ENCODE assay signal across 15 cellular contexts in genomic region chr3:98567646-98568280, GRCh38. TPM values are rescaled to one million over a fixed set of nuclear protein-coding genes. Genes with fewer than 3 reads are reported as not detected.
DNase-seq lines count a peak whose midpoint lies in the region; ATAC-seq, FAIRE-seq and TF ChIP-seq lines count a peak whose summit lies in the region.
"Had no signal": no experiment of that assay in that cellular context is flagged by ENCODE, and none has a peak within 500 bp of the region (broad histone marks: within the 10 kb centered on the region; RNA-seq: fewer than 3 reads in every experiment).

No MANE protein-coding gene starts in this region.

- H2BK20ac ChIP-seq in H1 (ENCODE audit: low read length) = no peak overlapping the region

- 84% methylated on average over 2 of the region's 2 CpGs; no CpG with 5 or more reads in 1 of the 2 experiments for WGBS in H1 (ENCODE audit: extremely low coverage in 1 of 2, insufficient coverage in 1 of 2, insufficient read length in 1 of 2, insufficient replicate concordance in 2 of 2, low coverage in 1 of 2, low lambda C conversion rate in 2 of 2, missing lambda C conversion rate in 1 of 2), 2 experiments
- WGBS in aorta, 2 donors = 75 to 81% methylated on average over 2 of the region's 2 CpGs

- H2BK15ac ChIP-seq in H1 (ENCODE audit: low read length) = no peak overlapping the region

- no peak overlapping the region for H3K4ac ChIP-seq in H1 (replicated peaks; ENCODE audit: insufficient read length, low read depth, low read length)

- H3K9ac ChIP-seq in HCT116 (ENCODE audit: low read length) (no peak overlapping the region), H1 (replicated peaks in 1 of 4; ENCODE audit: extremely low read depth in 1 of 4, low read depth in 3 of 4, low read length in 3 of 4) (no peak overlapping the region)

- H4K20me1 ChIP-seq in HCT116 (ENCODE audit: insufficient read depth) (no peaks in the 10 kb centered on the region), H1 (replicated peaks in 1 of 2; ENCODE audit: control insufficient read depth in 1 of 2, insufficient read depth in 2 of 2, low read length in 2 of 2) (no peaks in the 10 kb centered on the region)

- H2AFZ ChIP-seq in HCT116 (ENCODE audit: low read depth, low read length, poor library complexity, severe bottlenecking) (no peak overlapping the region), H1 (ENCODE audit: low read length) (0 out of 2 replicates have a peak overlapping the region, but pooled peaks have one; percentile 55)

- RAD21 ChIA-PET in HCT116 (lab: Charles Lee; ENCODE audit: low non-redundant PET in 1 of 2, low total read pairs in 2 of 2, uncharacterized antibody in 2 of 2, unreplicated experiment in 2 of 2) = no interaction called here

- H2AK5ac ChIP-seq in H1 (ENCODE audit: low read depth, low read length) = no peak overlapping the region

- H4K5ac ChIP-seq in H1 (ENCODE audit: insufficient read length, low read depth, low read length) = no peak overlapping the region

- H3K23ac ChIP-seq in H1 (ENCODE audit: insufficient read length) = no peak overlapping the region

- H3K27ac ChIP-seq in HCT116 (ENCODE audit: low read depth, low read length) (peak overlapping the region; percentile 28; the same call in 1 of the 2 replicates), H1 (ENCODE audit: low read depth, low read length) (no peak overlapping the region), aorta (ENCODE audit: low read depth in 1 of 2, low read length in 2 of 2) (no peak overlapping the region)
- H3K27ac ChIP-seq: uterus had no signal

- no TSS peak for BruUV-seq in HCT116 (replicated peaks; lab: Mats Ljungman, UMichigan)

- H2BK12ac ChIP-seq in H1 (ENCODE audit: low read depth, low read length) = no peak overlapping the region

- POLR2A ChIA-PET in HCT116 (lab: Charles Lee) (no interaction called here), H1 (lab: Charles Lee; ENCODE audit: partially characterized antibody) (no interaction called here)

- TF ChIP-seq POLR2A in HCT116 (IDR thresholded peaks at IDR 0.05; ENCODE audit: borderline replicate concordance, extremely low read depth, insufficient read depth, insufficient read length) (no peak), H1 (IDR thresholded peaks at IDR 0.05; ENCODE audit: control extremely low read depth in 1 of 2, low read depth in 2 of 2, low read length in 2 of 2) (no peak)

- H3K79me1 ChIP-seq in H1 (ENCODE audit: low read depth, low read length) = no peaks in the 10 kb centered on the region

- no peak overlapping the region for H3K4me3 ChIP-seq in HCT116 (replicated peaks in 1 of 2; ENCODE audit: low read depth in 1 of 2, low read length in 2 of 2)
- H3K4me3 ChIP-seq in H1 (ENCODE audit: extremely low read depth in 1 of 4, insufficient read depth in 2 of 4, low read depth in 3 of 4, low read length in 4 of 4) = no peak overlapping the region
- no peak overlapping the region for H3K4me3 ChIP-seq in aorta (ENCODE audit: low read length in 2 of 2)
- H3K4me3 ChIP-seq: uterus had no signal

- peaks cover 39 to 57% of the 10 kb centered on the region in 2 experiments for H3K4me1 ChIP-seq in HCT116 (ENCODE audit: control insufficient read depth in 1 of 2, insufficient read depth in 2 of 2, low read length in 2 of 2)
- H3K4me1 ChIP-seq in H1 (replicated peaks in 1 of 4; ENCODE audit: control insufficient read depth in 3 of 4, insufficient read depth in 4 of 4, low read length in 3 of 4) = no peaks in the 10 kb centered on the region
- no peaks in the 10 kb centered on the region for H3K4me1 ChIP-seq in aorta (ENCODE audit: control insufficient read depth in 1 of 2, insufficient read depth in 2 of 2, low read length in 2 of 2)
- H3K4me1 ChIP-seq: uterus had no signal

- TF ChIP-seq RAD21 in HCT116 (IDR thresholded peaks at IDR 0.05; ENCODE audit: low read depth) (no peak), H1 (IDR thresholded peaks at IDR 0.05 in 1 of 2, conservative IDR thresholded peaks at IDR 0.05 in 1 of 2; ENCODE audit: low read depth in 2 of 2, low read length in 2 of 2) (no peak)

- H3K9me2 ChIP-seq in HCT116 (ENCODE audit: insufficient read depth) = no peaks in the 10 kb centered on the region

- H3K18ac ChIP-seq in H1 (ENCODE audit: extremely low read depth, low read length) = no peak overlapping the region

- H3K23me2 ChIP-seq in H1 (ENCODE audit: low read depth, low read length) = no peaks in the 10 kb centered on the region

- peak; percentile 40 to 56 for ATAC-seq in activated CD4-positive, CD25-positive, alpha-beta regulatory T cell treated with anti-CD3 and anti-CD28 coated beads, Interleukin-2, amount 50 U/mL, for 24 hours
- ATAC-seq in HCT116 (no peak), HG03469 (IDR thresholded peaks at IDR 0.05; ENCODE audit: unreplicated experiment) (peak; percentile 23), aorta (ENCODE audit: low FRiP score) (no peak)

- H4K91ac ChIP-seq in H1 (replicated peaks; ENCODE audit: insufficient read length, low read length) = no peak overlapping the region

- H3K27me3 ChIP-seq in HCT116 (ENCODE audit: insufficient read depth, low read length) (no peaks in the 10 kb centered on the region), H1 (replicated peaks in 1 of 4; ENCODE audit: control insufficient read depth in 3 of 4, extremely low read depth in 1 of 4, insufficient read depth in 3 of 4, low read length in 3 of 4) (no peaks in the 10 kb centered on the region), aorta (ENCODE audit: control insufficient read depth in 1 of 2, insufficient read depth in 2 of 2, low read length in 1 of 2) (no peaks in the 10 kb centered on the region)
- H3K27me3 ChIP-seq: uterus had no signal

- TF ChIP-seq CTCF in HCT116 (IDR thresholded peaks at IDR 0.05 in 2 of 3, conservative IDR thresholded peaks at IDR 0.05 in 1 of 3; ENCODE audit: borderline replicate concordance in 1 of 3, insufficient read depth in 1 of 3, low read depth in 2 of 3, low read length in 2 of 3) (no peak), H1 (IDR thresholded peaks at IDR 0.05; ENCODE audit: control extremely low read depth in 1 of 3, insufficient read depth in 1 of 3, low read depth in 1 of 3, low read length in 3 of 3) (no peak)

- FAIRE-seq in H1 (lab: Jason Lieb, UNC) = no peak
- FAIRE-seq: A204.1, astrocyte had no signal

- TF ChIP-seq EP300 in H1 (IDR thresholded peaks at IDR 0.05; ENCODE audit: borderline replicate concordance in 1 of 2, low read depth in 2 of 2, low read length in 2 of 2) = no peak

- no peak overlapping the region for H2BK120ac ChIP-seq in H1 (replicated peaks; ENCODE audit: low read depth, low read length)

- no peaks in the 10 kb centered on the region for H3K9me3 ChIP-seq in HCT116 (ENCODE audit: control insufficient read depth in 1 of 2, insufficient read depth in 1 of 2, low read depth in 1 of 2, low read length in 2 of 2)
- no peaks in the 10 kb centered on the region for H3K9me3 ChIP-seq in H1 (ENCODE audit: insufficient read depth in 2 of 2, low read depth in 1 of 2, low read length in 1 of 2)
- H3K9me3 ChIP-seq in aorta (ENCODE audit: control insufficient read depth, low read length) = no peaks in the 10 kb centered on the region
- H3K9me3 ChIP-seq: uterus had no signal

- no peak overlapping the region for H4K8ac ChIP-seq in H1 (ENCODE audit: extremely low read depth, insufficient read depth, low read length)

- intact Hi-C loops in HCT116 (cut with micrococcal nuclease) = no loop called here
- intact Hi-C loops in aorta (cut with DNase I) = no loop called here

- H3K56ac ChIP-seq in H1 (replicated peaks; ENCODE audit: insufficient read length, low read depth, low read length) = no peak overlapping the region

- H3K36me3 ChIP-seq in HCT116 (ENCODE audit: control insufficient read depth in 1 of 2, insufficient read depth in 2 of 2, low read length in 2 of 2) (no peaks in the 10 kb centered on the region), H1 (ENCODE audit: control insufficient read depth in 2 of 4, insufficient read depth in 4 of 4, low read length in 3 of 4) (no peaks in the 10 kb centered on the region), aorta (ENCODE audit: control insufficient read depth in 1 of 2, insufficient read depth in 2 of 2, low read length in 1 of 2) (no peaks in the 10 kb centered on the region)
- H3K36me3 ChIP-seq: uterus had no signal

- CTCF ChIA-PET in HCT116 (lab: Charles Lee) = no interaction called here
- CTCF ChIA-PET in H1 (lab: Charles Lee; ENCODE audit: partially characterized antibody) = no interaction called here

- H3K4me2 ChIP-seq in HCT116 (ENCODE audit: low read length) (no peak overlapping the region), H1 (ENCODE audit: insufficient read depth in 1 of 2, low read depth in 2 of 2, low read length in 2 of 2) (no peak overlapping the region)

- no peak overlapping the region for H2BK5ac ChIP-seq in H1 (ENCODE audit: low read depth, low read length)

- no peak overlapping the region for H3K14ac ChIP-seq in H1 (ENCODE audit: insufficient read length)

- H3K79me2 ChIP-seq in HCT116 (ENCODE audit: insufficient read depth, low read length) (no peaks in the 10 kb centered on the region; the same call in 1 of the 2 replicates), H1 (ENCODE audit: control insufficient read depth in 1 of 2, insufficient read depth in 2 of 2, low read length in 2 of 2) (no peaks in the 10 kb centered on the region)

- DNase-seq in activated CD4-positive, CD25-positive, alpha-beta regulatory T cell treated with anti-CD3 and anti-CD28 coated beads, Interleukin-2, amount 50 U/mL, for 72 hours = no peak
- DNase-seq in HCT116 (ENCODE audit: low read depth, low spot score) (no peak), H1 (ENCODE audit: low read depth in 1 of 2, low spot score in 2 of 2) (no peak), aorta (no peak), KG1 (lab: John Stamatoyannopoulos, UW) (no peak), NCI-H2081 treated with DMSO at 0.1 percent for 48 hours (lab: John Stamatoyannopoulos, UW) (no peak)
- DNase-seq: NCI-H345, Right ventricle myocardium superior, uterus had no signal

RNA-seq across cellular contexts. Expression of gene CPOX, which starts 25.6 kb away (rescaled TPM):
- total RNA-seq in HCT116 (2021; ENCODE audit: unreplicated experiment) (353 TPM), aorta (10 to 100 TPM; 10.8 to 19.4 TPM)
- 117 and 129 TPM in 2 replicates for polyA plus RNA-seq in HCT116 (2012)
- 27.0 and 29.2 TPM in 2 replicates for total RNA-seq in H1 (2021; fragmentation: NEBNext Ultra II Directional; extraction: Animal tissue kit (Norgen Biotek cat#: 25700))
- polyA plus RNA-seq in H1 (2011; rRNA removed) (15.2 and 17.4 TPM in 2 replicates), aorta (10 to 100 TPM in 1 of 2 donors, 1 to 10 TPM in 1; 9.5 to 14.9 TPM)
- 24.2 TPM for polyA plus RNA-seq in H1 (2011; cell fraction: cytosol; rRNA removed)
- 23.7 TPM for polyA plus RNA-seq in H1 (2011; cell fraction: nucleus; rRNA removed)
- polyA plus RNA-seq in H1 (2012, experiment 1 of 2) = 18.4 to 27.8 TPM (median 23.0 TPM) in 4 replicates
- 6.0 TPM for polyA plus RNA-seq in H1 (2012, experiment 2 of 2)
- polyA plus RNA-seq in H1 (2013, experiment 1 of 2) = 17.0 TPM
- polyA plus RNA-seq in H1 (2013, experiment 2 of 2) = 17.7 TPM
- 16.3 and 20.7 TPM in 2 replicates for polyA minus RNA-seq in H1 (2011; rRNA and poly(A)+ RNA removed)
- polyA minus RNA-seq in H1 (2011; cell fraction: cytosol; rRNA and poly(A)+ RNA removed) = 8.7 TPM
- polyA minus RNA-seq in H1 (2011; cell fraction: nucleus; rRNA and poly(A)+ RNA removed) = 26.5 TPM

RNA-seq across cellular contexts. Expression of gene GPR15, which starts 36.0 kb away (rescaled TPM):
- total RNA-seq in HCT116 (2021; ENCODE audit: unreplicated experiment) (1.1 TPM), aorta (not detected)
- polyA plus RNA-seq in HCT116 (2012) = 1.1 and 1.6 TPM in 2 replicates
- not detected in 2 replicates for total RNA-seq in H1 (2021; fragmentation: NEBNext Ultra II Directional; extraction: Animal tissue kit (Norgen Biotek cat#: 25700))
- polyA plus RNA-seq in H1 (2011; rRNA removed) (not detected in 2 replicates), aorta (not detected)
- not detected for polyA plus RNA-seq in H1 (2011; cell fraction: cytosol; rRNA removed)
- not detected for polyA plus RNA-seq in H1 (2011; cell fraction: nucleus; rRNA removed)
- not detected in 4 replicates for polyA plus RNA-seq in H1 (2012, experiment 1 of 2)
- polyA plus RNA-seq in H1 (2012, experiment 2 of 2) = not detected
- not detected for polyA plus RNA-seq in H1 (2013, experiment 1 of 2)
- polyA plus RNA-seq in H1 (2013, experiment 2 of 2) = not detected
- not detected in 2 replicates for polyA minus RNA-seq in H1 (2011; rRNA and poly(A)+ RNA removed)
- polyA minus RNA-seq in H1 (2011; cell fraction: cytosol; rRNA and poly(A)+ RNA removed) = not detected
- not detected for polyA minus RNA-seq in H1 (2011; cell fraction: nucleus; rRNA and poly(A)+ RNA removed)
- total RNA-seq: astrocyte, mesothelial cell of epicardium, renal cortical epithelial cell, Right ventricle myocardium superior, uterus had no signal

RNA-seq across cellular contexts. Expression of gene CLDND1, which starts 45.1 kb away (rescaled TPM):
- 472 TPM for total RNA-seq in HCT116 (2021; ENCODE audit: unreplicated experiment)
- polyA plus RNA-seq in HCT116 (2012) = 307 and 351 TPM in 2 replicates
- 68.2 and 69.1 TPM in 2 replicates for total RNA-seq in H1 (2021; fragmentation: NEBNext Ultra II Directional; extraction: Animal tissue kit (Norgen Biotek cat#: 25700))
- polyA plus RNA-seq in H1 (2011; rRNA removed) = 104 and 152 TPM in 2 replicates
- polyA plus RNA-seq in H1 (2011; cell fraction: cytosol; rRNA removed) = 111 TPM
- polyA plus RNA-seq in H1 (2011; cell fraction: nucleus; rRNA removed) = 57.0 TPM
- polyA plus RNA-seq in H1 (2012, experiment 1 of 2) = 52.2 to 78.4 TPM (median 68.5 TPM) in 4 replicates
- 5.4 TPM for polyA plus RNA-seq in H1 (2012, experiment 2 of 2)
- polyA plus RNA-seq in H1 (2013, experiment 1 of 2) = 99.0 TPM
- 116 TPM for polyA plus RNA-seq in H1 (2013, experiment 2 of 2)
- polyA minus RNA-seq in H1 (2011; rRNA and poly(A)+ RNA removed) = 110 and 134 TPM in 2 replicates
- 72.0 TPM for polyA minus RNA-seq in H1 (2011; cell fraction: cytosol; rRNA and poly(A)+ RNA removed)
- 64.4 TPM for polyA minus RNA-seq in H1 (2011; cell fraction: nucleus; rRNA and poly(A)+ RNA removed)
- total RNA-seq in aorta = 100 to 1,000 TPM; 114 to 132 TPM
- polyA plus RNA-seq in aorta = 100 to 1,000 TPM; 106 to 112 TPM

Comparison
In these comparisons a context has a peak if more than half of its experiments do, and no peak if none do; other contexts are left out.
1. ATAC-seq: peak in activated CD4-positive, CD25-positive, alpha-beta regulatory T cell treated with anti-CD3 and anti-CD28 coated beads, Interleukin-2, amount 50 U/mL, for 24 hours (2 of 2) and HG03469 (single experiment); none in HCT116 (single experiment) and aorta (single experiment).
2. RNA of gene CPOX, which starts 25.6 kb away (total RNA-seq): 353 TPM in HCT116 (single experiment); 27.0 to 29.2 TPM in H1 and 10.8 to 19.4 TPM in aorta; every median in the first group is over 10 times any median in the second.